1 cellular context compared by ENCODE assay signal in the genomic region with DNA sequence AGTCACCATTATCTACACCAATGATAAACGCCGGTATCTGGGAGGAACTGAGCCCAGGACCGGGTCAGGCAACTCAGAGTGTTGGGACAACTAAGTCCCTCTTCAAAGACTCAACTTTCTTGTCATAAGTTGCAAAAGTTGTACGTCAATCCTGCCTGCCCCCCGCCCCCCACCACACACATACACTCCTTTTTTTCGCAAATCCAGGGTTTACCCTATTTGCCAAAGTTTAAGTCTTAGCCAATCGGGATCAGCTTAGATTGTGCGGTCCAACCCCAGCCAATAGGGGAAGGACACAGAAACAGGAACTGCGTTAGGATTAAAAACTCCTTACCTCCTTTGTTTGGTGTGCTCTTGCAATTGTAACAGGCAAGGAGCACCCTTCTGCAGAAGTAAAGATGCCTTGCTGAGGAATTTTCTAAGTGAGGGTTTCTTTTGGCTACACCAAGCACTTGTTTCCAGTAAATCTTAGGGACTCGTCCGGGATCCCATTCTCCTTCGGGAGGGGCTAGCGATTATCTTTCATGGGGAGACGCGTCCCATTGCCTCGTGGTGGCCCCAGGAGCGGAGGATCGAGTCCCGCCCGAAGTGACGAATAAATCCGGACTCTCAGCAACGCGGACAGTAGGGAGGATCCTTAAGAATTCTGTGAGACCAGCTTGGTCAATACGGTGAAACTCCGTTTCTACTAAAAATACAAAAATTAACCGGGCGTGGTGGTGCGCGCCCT.
TF ChIP-seq lines count a peak whose summit lies in the region.

No MANE protein-coding gene starts in this region.

TF ChIP-seq in HepG2, 621 proteins besides CTCF, POLR2A, EP300 and RAD21 (continued from another document):
- TF ChIP-seq HMGXB3 (CRISPR knock-in tag; IDR thresholded peaks at IDR 0.05; ENCODE audit: borderline replicate concordance) (peak; percentile 62; the same call in 1 of the 2 replicates), ZBTB1 (CRISPR knock-in tag; IDR thresholded peaks at IDR 0.05; ENCODE audit: borderline replicate concordance) (no peak), MLLT10 (CRISPR knock-in tag; IDR thresholded peaks at IDR 0.05) (no peak), ZNF225 (CRISPR knock-in tag; IDR thresholded peaks at IDR 0.05) (no peak), YEATS2 (CRISPR knock-in tag; IDR thresholded peaks at IDR 0.05; ENCODE audit: borderline replicate concordance) (no peak), YEATS4 (CRISPR knock-in tag; IDR thresholded peaks at IDR 0.05; ENCODE audit: borderline replicate concordance) (peak; percentile 41; the same call in 1 of the 2 replicates), MNT (IDR thresholded peaks at IDR 0.05) (no peak), ZBTB7A (CRISPR knock-in tag; IDR thresholded peaks at IDR 0.05) (no peak), PAX8 (CRISPR knock-in tag; IDR thresholded peaks at IDR 0.05; ENCODE audit: borderline replicate concordance) (no peak), ZNF850 (CRISPR knock-in tag; conservative IDR thresholded peaks at IDR 0.05) (no peak), SRY (CRISPR knock-in tag; IDR thresholded peaks at IDR 0.05) (no peak), NCOR1 (IDR thresholded peaks at IDR 0.05; ENCODE audit: borderline replicate concordance, low read length) (no peak), KAT8 (CRISPR knock-in tag; IDR thresholded peaks at IDR 0.05) (no peak), CREB3 (CRISPR knock-in tag; IDR thresholded peaks at IDR 0.05) (no peak), POLR2G (IDR thresholded peaks at IDR 0.05; ENCODE audit: low read depth, low read length) (peak; percentile 53), ZNF687 (CRISPR knock-in tag; IDR thresholded peaks at IDR 0.05) (no peak; the same call in 1 of the 2 replicates), ZNF761 (CRISPR knock-in tag; conservative IDR thresholded peaks at IDR 0.05) (no peak), FOXO1 (CRISPR knock-in tag; IDR thresholded peaks at IDR 0.05) (no peak), MTA3 (CRISPR knock-in tag; IDR thresholded peaks at IDR 0.05) (no peak), THAP11 (CRISPR knock-in tag; IDR thresholded peaks at IDR 0.05) (peak; percentile 27; the same call in 1 of the 2 replicates), SALL2 (CRISPR knock-in tag; IDR thresholded peaks at IDR 0.05) (0 out of 2 replicates have a peak, but pooled peaks have one; percentile 37), ZNF263 (CRISPR knock-in tag; IDR thresholded peaks at IDR 0.05) (no peak), ZSCAN31 (CRISPR knock-in tag; IDR thresholded peaks at IDR 0.05; ENCODE audit: low read depth) (peak; percentile 21; the same call in 1 of the 2 replicates), RFXANK (CRISPR knock-in tag; IDR thresholded peaks at IDR 0.05) (no peak), CHD2 (IDR thresholded peaks at IDR 0.05; ENCODE audit: low read depth, low read length) (no peak), ZNF678 (CRISPR knock-in tag; IDR thresholded peaks at IDR 0.05) (no peak), ZSCAN20 (CRISPR knock-in tag; IDR thresholded peaks at IDR 0.05; ENCODE audit: borderline replicate concordance) (no peak), AGO1 (IDR thresholded peaks at IDR 0.05; ENCODE audit: low read depth, low read length, poor library complexity, severe bottlenecking) (no peak), ZNF816 (CRISPR knock-in tag; IDR thresholded peaks at IDR 0.05; ENCODE audit: borderline replicate concordance) (no peak), NR2C2 (CRISPR knock-in tag; IDR thresholded peaks at IDR 0.05; ENCODE audit: borderline replicate concordance) (no peak)
- TF ChIP-seq, protein P1, sequence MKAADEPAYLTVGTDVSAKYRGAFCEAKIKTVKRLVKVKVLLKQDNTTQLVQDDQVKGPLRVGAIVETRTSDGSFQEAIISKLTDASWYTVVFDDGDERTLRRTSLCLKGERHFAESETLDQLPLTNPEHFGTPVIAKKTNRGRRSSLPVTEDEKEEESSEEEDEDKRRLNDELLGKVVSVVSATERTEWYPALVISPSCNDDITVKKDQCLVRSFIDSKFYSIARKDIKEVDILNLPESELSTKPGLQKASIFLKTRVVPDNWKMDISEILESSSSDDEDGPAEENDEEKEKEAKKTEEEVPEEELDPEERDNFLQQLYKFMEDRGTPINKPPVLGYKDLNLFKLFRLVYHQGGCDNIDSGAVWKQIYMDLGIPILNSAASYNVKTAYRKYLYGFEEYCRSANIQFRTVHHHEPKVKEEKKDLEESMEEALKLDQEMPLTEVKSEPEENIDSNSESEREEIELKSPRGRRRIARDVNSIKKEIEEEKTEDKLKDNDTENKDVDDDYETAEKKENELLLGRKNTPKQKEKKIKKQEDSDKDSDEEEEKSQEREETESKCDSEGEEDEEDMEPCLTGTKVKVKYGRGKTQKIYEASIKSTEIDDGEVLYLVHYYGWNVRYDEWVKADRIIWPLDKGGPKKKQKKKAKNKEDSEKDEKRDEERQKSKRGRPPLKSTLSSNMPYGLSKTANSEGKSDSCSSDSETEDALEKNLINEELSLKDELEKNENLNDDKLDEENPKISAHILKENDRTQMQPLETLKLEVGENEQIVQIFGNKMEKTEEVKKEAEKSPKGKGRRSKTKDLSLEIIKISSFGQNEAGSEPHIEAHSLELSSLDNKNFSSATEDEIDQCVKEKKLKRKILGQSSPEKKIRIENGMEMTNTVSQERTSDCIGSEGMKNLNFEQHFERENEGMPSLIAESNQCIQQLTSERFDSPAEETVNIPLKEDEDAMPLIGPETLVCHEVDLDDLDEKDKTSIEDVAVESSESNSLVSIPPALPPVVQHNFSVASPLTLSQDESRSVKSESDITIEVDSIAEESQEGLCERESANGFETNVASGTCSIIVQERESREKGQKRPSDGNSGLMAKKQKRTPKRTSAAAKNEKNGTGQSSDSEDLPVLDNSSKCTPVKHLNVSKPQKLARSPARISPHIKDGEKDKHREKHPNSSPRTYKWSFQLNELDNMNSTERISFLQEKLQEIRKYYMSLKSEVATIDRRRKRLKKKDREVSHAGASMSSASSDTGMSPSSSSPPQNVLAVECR (CRISPR knock-in tag; IDR thresholded peaks at IDR 0.05; ENCODE audit: borderline replicate concordance): peak; percentile 42; the same call in 1 of the 2 replicates
- TF ChIP-seq, protein P2, sequence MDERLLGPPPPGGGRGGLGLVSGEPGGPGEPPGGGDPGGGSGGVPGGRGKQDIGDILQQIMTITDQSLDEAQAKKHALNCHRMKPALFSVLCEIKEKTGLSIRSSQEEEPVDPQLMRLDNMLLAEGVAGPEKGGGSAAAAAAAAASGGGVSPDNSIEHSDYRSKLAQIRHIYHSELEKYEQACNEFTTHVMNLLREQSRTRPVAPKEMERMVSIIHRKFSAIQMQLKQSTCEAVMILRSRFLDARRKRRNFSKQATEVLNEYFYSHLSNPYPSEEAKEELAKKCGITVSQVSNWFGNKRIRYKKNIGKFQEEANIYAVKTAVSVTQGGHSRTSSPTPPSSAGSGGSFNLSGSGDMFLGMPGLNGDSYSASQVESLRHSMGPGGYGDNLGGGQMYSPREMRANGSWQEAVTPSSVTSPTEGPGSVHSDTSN (CRISPR knock-in tag; IDR thresholded peaks at IDR 0.05): no peak
- TF ChIP-seq, protein P3, sequence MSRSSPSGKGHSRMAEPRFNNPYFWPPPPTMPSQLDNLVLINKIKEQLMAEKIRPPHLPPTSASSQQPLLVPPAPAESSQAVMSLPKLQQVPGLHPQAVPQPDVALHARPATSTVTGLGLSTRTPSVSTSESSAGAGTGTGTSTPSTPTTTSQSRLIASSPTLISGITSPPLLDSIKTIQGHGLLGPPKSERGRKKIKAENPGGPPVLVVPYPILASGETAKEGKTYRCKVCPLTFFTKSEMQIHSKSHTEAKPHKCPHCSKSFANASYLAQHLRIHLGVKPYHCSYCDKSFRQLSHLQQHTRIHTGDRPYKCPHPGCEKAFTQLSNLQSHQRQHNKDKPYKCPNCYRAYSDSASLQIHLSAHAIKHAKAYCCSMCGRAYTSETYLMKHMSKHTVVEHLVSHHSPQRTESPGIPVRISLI (CRISPR knock-in tag; IDR thresholded peaks at IDR 0.05; ENCODE audit: borderline replicate concordance): 0 out of 2 replicates have a peak, but pooled peaks have one; percentile 12
- TF ChIP-seq, protein P4, sequence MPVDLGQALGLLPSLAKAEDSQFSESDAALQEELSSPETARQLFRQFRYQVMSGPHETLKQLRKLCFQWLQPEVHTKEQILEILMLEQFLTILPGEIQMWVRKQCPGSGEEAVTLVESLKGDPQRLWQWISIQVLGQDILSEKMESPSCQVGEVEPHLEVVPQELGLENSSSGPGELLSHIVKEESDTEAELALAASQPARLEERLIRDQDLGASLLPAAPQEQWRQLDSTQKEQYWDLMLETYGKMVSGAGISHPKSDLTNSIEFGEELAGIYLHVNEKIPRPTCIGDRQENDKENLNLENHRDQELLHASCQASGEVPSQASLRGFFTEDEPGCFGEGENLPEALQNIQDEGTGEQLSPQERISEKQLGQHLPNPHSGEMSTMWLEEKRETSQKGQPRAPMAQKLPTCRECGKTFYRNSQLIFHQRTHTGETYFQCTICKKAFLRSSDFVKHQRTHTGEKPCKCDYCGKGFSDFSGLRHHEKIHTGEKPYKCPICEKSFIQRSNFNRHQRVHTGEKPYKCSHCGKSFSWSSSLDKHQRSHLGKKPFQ (CRISPR knock-in tag; IDR thresholded peaks at IDR 0.05; ENCODE audit: insufficient replicate concordance): peak; percentile 38
TF ChIP-seq in HepG2: peak in this region for 51.
